13 cellular contexts compared by ENCODE assay signal in genomic region chr12:75666126-75666979, GRCh38.
DNase-seq lines count a peak whose midpoint lies in the region; ATAC-seq and TF ChIP-seq lines count a peak whose summit lies in the region.
"Had no signal": no experiment of that assay in that cellular context is flagged by ENCODE, and none has a peak within 500 bp of the region (broad histone marks: within the 10 kb centered on the region; RNA-seq: fewer than 3 reads in every experiment).

No MANE protein-coding gene starts in this region.

- H3K4me3 Mint-ChIP-seq in nephron progenitor cell = no peak overlapping the region
- H3K4me3 Mint-ChIP-seq: stimulated activated effector memory CD8-positive, alpha-beta T cell treated with anti-CD3 and anti-CD28 coated beads, Interleukin-12 subunit alpha, Interleukin-12 subunit beta, amount 100 ng/mL, for 72 hours had no signal

- peaks cover 43% of the 10 kb centered on the region for H3K4me1 Mint-ChIP-seq in nephron progenitor cell
- H3K4me1 Mint-ChIP-seq: stimulated activated effector memory CD8-positive, alpha-beta T cell treated with anti-CD3 and anti-CD28 coated beads, Interleukin-12 subunit alpha, Interleukin-12 subunit beta, amount 100 ng/mL, for 72 hours had no signal

- no peaks in the 10 kb centered on the region for H3K36me3 Mint-ChIP-seq in nephron progenitor cell (ENCODE audit: low read depth)
- H3K36me3 Mint-ChIP-seq in activated naive CD4-positive, alpha-beta T cell treated with anti-CD3 and anti-CD28 coated beads, Interleukin-2, amount 50 U/mL, for 72 hours = no peaks in the 10 kb centered on the region
- H3K36me3 Mint-ChIP-seq: stimulated activated effector memory CD8-positive, alpha-beta T cell treated with anti-CD3 and anti-CD28 coated beads, Interleukin-12 subunit alpha, Interleukin-12 subunit beta, amount 100 ng/mL, for 72 hours had no signal

- peak; percentile 20 for DNase-seq in AG08396 (ENCODE audit: low spot score)
- peak; percentile 83 for DNase-seq in M059J (ENCODE audit: low read depth)
- no peak for DNase-seq in epithelial cell of prostate (ENCODE audit: low read depth, low spot score)
- peak; percentile 8 for DNase-seq in nephron progenitor cell
- DNase-seq in T1000 (lab: John Stamatoyannopoulos, UW) = no peak
- no peak for DNase-seq in activated naive CD4-positive, alpha-beta T cell treated with anti-CD3 and anti-CD28 coated beads, Interleukin-2, amount 50 U/mL, for 72 hours (ENCODE audit: low spot score in 2 of 2)
- DNase-seq: activated CD4-positive, CD25-positive, alpha-beta regulatory T cell; BE2C; Kasumi-1 had no signal

- peak overlapping the region; percentile 96 for H3K27ac Mint-ChIP-seq in nephron progenitor cell
- H3K27ac Mint-ChIP-seq in activated naive CD4-positive, alpha-beta T cell treated with anti-CD3 and anti-CD28 coated beads, Interleukin-2, amount 50 U/mL, for 72 hours = no peak overlapping the region
- H3K27ac Mint-ChIP-seq: stimulated activated effector memory CD8-positive, alpha-beta T cell treated with anti-CD3 and anti-CD28 coated beads, Interleukin-12 subunit alpha, Interleukin-12 subunit beta, amount 100 ng/mL, for 72 hours had no signal

- no peak for TF ChIP-seq CTCF in nephron progenitor cell (IDR thresholded peaks at IDR 0.05)

- peak overlapping the region; percentile 47 for H3K27ac ChIP-seq in epithelial cell of prostate
- H3K27ac ChIP-seq: RWPE1 had no signal

- no peaks in the 10 kb centered on the region for H3K27me3 Mint-ChIP-seq in nephron progenitor cell (ENCODE audit: low read depth, poor library complexity)

- no peaks in the 10 kb centered on the region for H3K9me3 Mint-ChIP-seq in nephron progenitor cell
- H3K9me3 Mint-ChIP-seq in activated naive CD4-positive, alpha-beta T cell treated with anti-CD3 and anti-CD28 coated beads, Interleukin-2, amount 50 U/mL, for 72 hours = no peaks in the 10 kb centered on the region
- H3K9me3 Mint-ChIP-seq: stimulated activated effector memory CD8-positive, alpha-beta T cell treated with anti-CD3 and anti-CD28 coated beads, Interleukin-12 subunit alpha, Interleukin-12 subunit beta, amount 100 ng/mL, for 72 hours had no signal

- ATAC-seq in activated naive CD4-positive, alpha-beta T cell treated with anti-CD3 and anti-CD28 coated beads, Interleukin-2, amount 50 U/mL, for 72 hours = no peak
- ATAC-seq in HG03025 (IDR thresholded peaks at IDR 0.05; ENCODE audit: low FRiP score, unreplicated experiment) (no peak), GM18498 (IDR thresholded peaks at IDR 0.05; ENCODE audit: unreplicated experiment) (no peak)
- ATAC-seq: stimulated activated effector memory CD8-positive, alpha-beta T cell treated with anti-CD3 and anti-CD28 coated beads, Interleukin-12 subunit alpha, Interleukin-12 subunit beta, amount 100 ng/mL, for 72 hours had no signal

Comparison
In these comparisons a context has a peak if more than half of its experiments do, and no peak if none do; other contexts are left out.
1. DNase-seq: peak in AG08396 (single experiment), M059J (single experiment) and nephron progenitor cell (single experiment); none in epithelial cell of prostate (single experiment), T1000 (single experiment) and activated naive CD4-positive, alpha-beta T cell treated with anti-CD3 and anti-CD28 coated beads, Interleukin-2, amount 50 U/mL, for 72 hours (0 of 2).